ENCODE assay signal across 8 cellular contexts in the genomic region with DNA sequence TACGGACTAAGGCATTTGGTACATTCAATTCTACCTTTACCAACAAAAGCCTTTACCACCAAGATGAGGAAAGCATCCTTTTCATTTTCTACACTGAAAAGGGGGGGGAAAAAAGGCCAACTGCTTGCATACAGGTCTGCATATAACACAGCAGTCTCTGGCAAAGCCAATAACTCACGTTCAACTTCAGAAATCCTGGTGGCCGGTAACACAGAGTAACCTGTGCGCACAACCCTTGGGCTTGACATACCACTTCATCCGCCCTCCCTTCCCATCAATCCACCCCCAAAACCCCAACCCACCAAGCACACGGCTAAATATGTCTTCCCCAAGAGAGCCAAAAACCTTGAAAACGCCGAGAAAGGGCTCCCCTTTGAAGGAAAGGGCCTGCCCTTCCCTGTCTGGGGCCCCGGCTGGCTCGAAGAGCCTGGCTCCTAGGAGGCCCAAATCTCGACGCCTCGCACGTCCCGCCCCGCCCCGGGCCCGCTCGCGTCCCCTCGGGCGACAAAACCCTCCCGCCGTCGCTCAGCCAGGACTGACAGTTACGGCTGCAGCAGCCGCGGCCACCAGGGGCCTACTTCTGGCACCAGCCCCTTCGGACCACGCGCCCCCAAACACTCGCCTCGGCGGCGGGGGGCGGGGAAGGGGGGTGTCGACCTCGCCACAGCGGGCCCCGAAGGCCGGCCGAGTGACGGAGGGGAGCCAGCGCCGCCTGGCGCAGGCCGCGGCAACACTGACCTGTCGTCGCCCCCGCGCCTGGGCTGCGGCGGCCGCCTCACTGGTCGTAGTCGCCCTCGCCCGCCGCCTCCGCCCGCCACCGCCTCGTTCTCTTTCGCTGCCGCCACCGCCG. TPM values are rescaled to one million over a fixed set of nuclear protein-coding genes. Genes with fewer than 3 reads are reported as not detected.
A peak's percentile ranks its signal among the peaks of the same experiment; 100 is the strongest.
DNase-seq lines count a peak whose midpoint lies in the region; ATAC-seq, FAIRE-seq and TF ChIP-seq lines count a peak whose summit lies in the region.

No MANE protein-coding gene starts in this region.

- no peaks in the 10 kb centered on the region for H3K27me3 ChIP-seq in CD4-positive, alpha-beta T cell (ENCODE audit: control insufficient read depth, insufficient read depth, low read length)

- peak; percentile 21 for TF ChIP-seq CTCF in CD4-positive, alpha-beta T cell (IDR thresholded peaks at IDR 0.05)

- POLR2A ChIA-PET in CD4-positive, alpha-beta T cell (lab: Charles Lee) = no interaction called here
- POLR2A ChIA-PET in activated naive CD8-positive, alpha-beta T cell treated with anti-CD3 and anti-CD28 coated beads, Interleukin-2, amount 10 ng/mL, durations not matched to agents 7 days and 5 days (lab: Charles Lee) = interaction anchor here (1.1 kb wide), 1 partner anchor 70 kb away, joined by 3 read pairs; no protein-coding TSS in a partner anchor

- H3K9me3 ChIP-seq in CD4-positive, alpha-beta T cell (ENCODE audit: control insufficient read depth, low read length) = no peaks in the 10 kb centered on the region
- peaks cover 24% of the 10 kb centered on the region for H3K9me3 ChIP-seq in SK-N-MC (ENCODE audit: low read depth, low read length)

- no peaks in the 10 kb centered on the region for H3K9me3 Mint-ChIP-seq in CD4-positive, alpha-beta T cell
- H3K9me3 Mint-ChIP-seq in activated naive CD8-positive, alpha-beta T cell treated with anti-CD3 and anti-CD28 coated beads, Interleukin-2, amount 10 ng/mL, durations not matched to agents 7 days and 5 days = no peaks in the 10 kb centered on the region

- H3K36me3 Mint-ChIP-seq in CD4-positive, alpha-beta T cell (ENCODE audit: low read depth) = peaks cover 10% of the 10 kb centered on the region
- H3K36me3 Mint-ChIP-seq in activated naive CD8-positive, alpha-beta T cell treated with anti-CD3 and anti-CD28 coated beads, Interleukin-2, amount 10 ng/mL, durations not matched to agents 7 days and 5 days = peaks cover 16% of the 10 kb centered on the region

- peak; percentile 25 to 55 (median 34) for DNase-seq in CD4-positive, alpha-beta T cell
- DNase-seq in SK-N-MC (ENCODE audit: low read depth, low spot score) (no peak), cardiac septum (ENCODE audit: low spot score) (peak; percentile 74), posterior cingulate gyrus (peak; percentile 36 to 91 (median 46)), urothelium cell line (ENCODE audit: low spot score) (peak; percentile 48)
- DNase-seq in activated naive CD8-positive, alpha-beta T cell treated with anti-CD3 and anti-CD28 coated beads, Interleukin-2, amount 10 ng/mL, durations not matched to agents 7 days and 5 days = peak; percentile 76

- FAIRE-seq in urothelium cell line (lab: Jason Lieb, UNC) = peak; percentile 27

- CTCF ChIA-PET in CD4-positive, alpha-beta T cell (lab: Charles Lee) = interaction anchor here (1.6 kb wide), 1 partner anchor 75 kb away, joined by 3 read pairs; no protein-coding TSS in a partner anchor

- peak overlapping the region; percentile 98 for H3K9ac ChIP-seq in SK-N-MC (ENCODE audit: insufficient read length)

- H3K27ac ChIP-seq in CD4-positive, alpha-beta T cell (ENCODE audit: low read depth, low read length) = peak overlapping the region; percentile 92
- peak overlapping the region; percentile 92 for H3K27ac ChIP-seq in SK-N-MC

- peaks cover 56% of the 10 kb centered on the region for H3K4me1 Mint-ChIP-seq in CD4-positive, alpha-beta T cell (ENCODE audit: low read depth)
- H3K4me1 Mint-ChIP-seq in activated naive CD8-positive, alpha-beta T cell treated with anti-CD3 and anti-CD28 coated beads, Interleukin-2, amount 10 ng/mL, durations not matched to agents 7 days and 5 days = peaks cover 30% of the 10 kb centered on the region

- no peaks in the 10 kb centered on the region for H3K27me3 Mint-ChIP-seq in CD4-positive, alpha-beta T cell
- no peaks in the 10 kb centered on the region for H3K27me3 Mint-ChIP-seq in activated naive CD8-positive, alpha-beta T cell treated with anti-CD3 and anti-CD28 coated beads, Interleukin-2, amount 10 ng/mL, durations not matched to agents 7 days and 5 days

- peaks cover 44% of the 10 kb centered on the region for H3K36me3 ChIP-seq in SK-N-MC (ENCODE audit: insufficient read depth, low read length)

- H3K4me3 Mint-ChIP-seq in CD4-positive, alpha-beta T cell = peak overlapping the region; percentile 99
- H3K4me3 Mint-ChIP-seq in activated naive CD8-positive, alpha-beta T cell treated with anti-CD3 and anti-CD28 coated beads, Interleukin-2, amount 10 ng/mL, durations not matched to agents 7 days and 5 days = peak overlapping the region; percentile 94

- peak; percentile 16 for ATAC-seq in CD4-positive, alpha-beta T cell (ENCODE audit: poor library complexity)
- ATAC-seq in GM19397 (IDR thresholded peaks at IDR 0.05; ENCODE audit: unreplicated experiment) (peak; percentile 53), HG03521 (IDR thresholded peaks at IDR 0.05; ENCODE audit: unreplicated experiment) (peak; percentile 38)
- peak; percentile 28 for ATAC-seq in activated naive CD8-positive, alpha-beta T cell treated with anti-CD3 and anti-CD28 coated beads, Interleukin-2, amount 10 ng/mL, durations not matched to agents 7 days and 5 days (ENCODE audit: low read depth)

- H3K27ac Mint-ChIP-seq in CD4-positive, alpha-beta T cell = peak overlapping the region; percentile 95
- H3K27ac Mint-ChIP-seq in activated naive CD8-positive, alpha-beta T cell treated with anti-CD3 and anti-CD28 coated beads, Interleukin-2, amount 10 ng/mL, durations not matched to agents 7 days and 5 days = peak overlapping the region; percentile 94

- intact Hi-C loops in CD4-positive, alpha-beta T cell (cut with DNase I, micrococcal nuclease) = loop anchor here (5.0 kb wide), 2 partner anchors 481 to 644 kb away; no protein-coding TSS in a partner anchor
- intact Hi-C loops in cardiac septum (cut with DNase I) (loop anchor here (1.0 kb wide), 1 partner anchor 92 kb away; no protein-coding TSS in a partner anchor), posterior cingulate gyrus (cut with DNase I) (loop anchor here (10.0 kb wide), 1 partner anchor 483 kb away; a partner anchor contains a TSS)

- H3K4me3 ChIP-seq in SK-N-MC = peak overlapping the region; percentile 89

RNA-seq across cellular contexts. Expression of a gene that starts 0.8 kb away (rescaled TPM):
- 100 to 1,000 TPM; 124 to 126 TPM for total RNA-seq in CD4-positive, alpha-beta T cell
- 100 to 1,000 TPM; 105 to 115 TPM for total RNA-seq in activated naive CD8-positive, alpha-beta T cell treated with anti-CD3 and anti-CD28 coated beads, Interleukin-2, amount 10 ng/mL, durations not matched to agents 7 days and 5 days
- 121 TPM for total RNA-seq in cardiac septum
